ENCODE assay signal across 20 cellular contexts in genomic region chr1:167225920-167226319, GRCh38. TPM values are rescaled to one million over a fixed set of nuclear protein-coding genes. Genes with fewer than 3 reads are reported as not detected.
DNase-seq lines count a peak whose midpoint lies in the region; TF ChIP-seq lines count a peak whose summit lies in the region.
"Had no signal": no experiment of that assay in that cellular context is flagged by ENCODE, and none has a peak within 500 bp of the region (broad histone marks: within the 10 kb centered on the region; RNA-seq: fewer than 3 reads in every experiment).

No MANE protein-coding gene starts in this region.

- H2AFZ ChIP-seq in PC-9 = no peak overlapping the region

- H4K20me1 ChIP-seq in PC-9 (ENCODE audit: insufficient read depth) = no peaks in the 10 kb centered on the region

- no peaks in the 10 kb centered on the region for H3K9me3 Mint-ChIP-seq in CD8-positive, alpha-beta memory T cell

- H3K27ac Mint-ChIP-seq in CD8-positive, alpha-beta memory T cell = peak overlapping the region in 1 of 8 donors; percentile 34

- no peak overlapping the region for H3K9ac ChIP-seq in iPS-18a (ENCODE audit: low read length)
- H3K9ac ChIP-seq: BLaER1 had no signal

- peaks cover 91% of the 10 kb centered on the region for H3K79me2 ChIP-seq in PC-9 (ENCODE audit: low read depth)

- no peaks in the 10 kb centered on the region for H3K36me3 ChIP-seq in A673 (ENCODE audit: insufficient read depth, low read length, poor library complexity, severe bottlenecking)
- no peaks in the 10 kb centered on the region for H3K36me3 ChIP-seq in HEK293 (ENCODE audit: control insufficient read depth in 2 of 2, insufficient read depth in 1 of 2, low read length in 2 of 2)
- 0 out of 2 replicates have a peak, but pooled peaks cover 9% of the 10 kb centered on the region for H3K36me3 ChIP-seq in PC-9 (ENCODE audit: low read depth)
- H3K36me3 ChIP-seq in iPS-18a (ENCODE audit: control insufficient read depth, low read depth, low read length) = no peaks in the 10 kb centered on the region
- H3K36me3 ChIP-seq in CD8-positive, alpha-beta memory T cell (ENCODE audit: insufficient read depth, low read length) = no peaks in the 10 kb centered on the region
- H3K36me3 ChIP-seq: BLaER1 had no signal

- H3K27me3 Mint-ChIP-seq in CD8-positive, alpha-beta memory T cell = no peaks in the 10 kb centered on the region

- no peak for DNase-seq in A673 (ENCODE audit: low spot score)
- DNase-seq in PC-9 = no peak
- DNase-seq in NCI-H226 = no peak
- no peak for DNase-seq in RKO (ENCODE audit: low spot score)
- DNase-seq in NAMALWA (ENCODE audit: low spot score) = no peak
- no peak for DNase-seq in CD8-positive, alpha-beta memory T cell
- DNase-seq: DMS153, EL, HCEC 1CT, Karpas-422, MM.1S, NCI-H1105 treated with DMSO at 0.1 percent for 48 hours, NCI-H1694 treated with DMSO at 0.1 percent for 48 hours, NCI-H2107, NCI-H69, PC-3, SW 1271 had no signal

- TF ChIP-seq CTCF in A673 (conservative IDR thresholded peaks at IDR 0.05; ENCODE audit: low read depth, low read length) (0 out of 2 replicates have a peak, but pooled peaks have one; percentile 14), HEK293 (tag by site-specific recombination; IDR thresholded peaks at IDR 0.05) (no peak), PC-9 (conservative IDR thresholded peaks at IDR 0.05) (no peak)

- 0 out of 2 replicates have a peak overlapping the region, but pooled peaks have one; percentile 26 for H3K4me2 ChIP-seq in PC-9
- H3K4me2 ChIP-seq: BLaER1 had no signal

- H3K4me1 Mint-ChIP-seq in CD8-positive, alpha-beta memory T cell = peaks cover 36 to 74% (median 73%) of the 10 kb centered on the region in 3 donors

- no peaks in the 10 kb centered on the region for H3K9me3 ChIP-seq in A673 (ENCODE audit: low read depth, low read length, poor library complexity, severe bottlenecking)
- no peaks in the 10 kb centered on the region for H3K9me3 ChIP-seq in HEK293 (ENCODE audit: control insufficient read depth, insufficient read depth, low read depth, low read length)
- H3K9me3 ChIP-seq in PC-9 (ENCODE audit: insufficient read depth, low read depth) = no peaks in the 10 kb centered on the region; the same call in 1 of the 2 replicates
- H3K9me3 ChIP-seq in iPS-18a (ENCODE audit: control insufficient read depth, low read depth, low read length) = no peaks in the 10 kb centered on the region
- no peaks in the 10 kb centered on the region for H3K9me3 ChIP-seq in CD8-positive, alpha-beta memory T cell (ENCODE audit: low read length)
- H3K9me3 ChIP-seq: BLaER1 had no signal

- H3F3A ChIP-seq in PC-9 (ENCODE audit: insufficient read depth, low read depth) = peaks cover 21% of the 10 kb centered on the region

- H3K4me1 ChIP-seq in A673 (ENCODE audit: insufficient read depth, low read length, poor library complexity, severe bottlenecking) (peaks cover 24% of the 10 kb centered on the region), HEK293 (ENCODE audit: control insufficient read depth, insufficient read depth, low read length) (peaks cover 35% of the 10 kb centered on the region), PC-9 (replicated peaks; ENCODE audit: insufficient read depth) (peaks cover 70% of the 10 kb centered on the region), iPS-18a (ENCODE audit: control insufficient read depth, low read depth, low read length) (peaks cover 68% of the 10 kb centered on the region)
- peaks cover 31% of the 10 kb centered on the region for H3K4me1 ChIP-seq in CD8-positive, alpha-beta memory T cell (ENCODE audit: insufficient read depth, low read length)

- POLR2A ChIA-PET in A673 (lab: Charles Lee; ENCODE audit: low non-redundant PET) = no interaction called here
- POLR2A ChIA-PET in HEK293 (lab: Yijun Ruan, JAX) = no interaction called here
- POLR2A ChIA-PET in PC-9 (lab: Charles Lee; ENCODE audit: unreplicated experiment) = interaction anchor here (0.6 kb wide), 1 partner anchor 222 kb away, joined by 6 read pairs; no protein-coding TSS in a partner anchor
- POLR2A ChIA-PET in CD8-positive, alpha-beta memory T cell (lab: Charles Lee) = no interaction called here

- BruUV-seq in A673 (replicated peaks; lab: Mats Ljungman, UMichigan) = no TSS peak
- no TSS peak for BruUV-seq in PC-9 (replicated peaks; lab: Mats Ljungman, UMichigan)

- no peak overlapping the region for H3K27ac ChIP-seq in A673 (ENCODE audit: low read depth, low read length, poor library complexity, severe bottlenecking)
- no peak overlapping the region for H3K27ac ChIP-seq in HEK293 (ENCODE audit: extremely low read depth, low read depth, low read length)
- peak overlapping the region; percentile 9; the same call in 1 of the 2 replicates for H3K27ac ChIP-seq in PC-9
- H3K27ac ChIP-seq in iPS-18a (ENCODE audit: low read length) = no peak overlapping the region
- H3K27ac ChIP-seq in CD8-positive, alpha-beta memory T cell (ENCODE audit: low read depth, low read length) = no peak overlapping the region
- H3K27ac ChIP-seq: BLaER1 had no signal

- no peaks in the 10 kb centered on the region for H3K9me2 ChIP-seq in PC-9 (ENCODE audit: insufficient read depth)

- no peaks in the 10 kb centered on the region for H3K27me3 ChIP-seq in A673 (replicated peaks; ENCODE audit: insufficient read depth, low read depth, low read length, poor library complexity)
- no peaks in the 10 kb centered on the region for H3K27me3 ChIP-seq in PC-9 (ENCODE audit: insufficient read depth, low read depth)
- H3K27me3 ChIP-seq in iPS-18a (ENCODE audit: control insufficient read depth, insufficient read depth, low read length) = no peaks in the 10 kb centered on the region
- H3K27me3 ChIP-seq in CD8-positive, alpha-beta memory T cell (ENCODE audit: insufficient read depth, low read length, poor library complexity, severe bottlenecking) = no peaks in the 10 kb centered on the region
- H3K27me3 ChIP-seq: BLaER1 had no signal

- H3K4me3 ChIP-seq in A673 (ENCODE audit: low read depth, low read length, poor library complexity, severe bottlenecking) (no peak overlapping the region), HEK293 (ENCODE audit: low read depth, low read length) (no peak overlapping the region), PC-9 (no peak overlapping the region), iPS-18a (ENCODE audit: low read length) (peak overlapping the region; percentile 21)
- H3K4me3 ChIP-seq in CD8-positive, alpha-beta memory T cell (ENCODE audit: low read length) = no peak overlapping the region
- H3K4me3 ChIP-seq: BLaER1 had no signal

- intact Hi-C loops in A673 (cut with micrococcal nuclease; ENCODE audit: unreplicated experiment) (no loop called here), PC-9 (cut with micrococcal nuclease; ENCODE audit: unreplicated experiment) (loop anchor here (10.0 kb wide), 1 partner anchor 709 kb away; the partner anchor contains the start of genes DCAF6 and MPC2)

- CTCF ChIA-PET in A673 (lab: Charles Lee) (no interaction called here), HEK293 (lab: Yijun Ruan, JAX) (no interaction called here), PC-9 (lab: Charles Lee) (no interaction called here)
- CTCF ChIA-PET in CD8-positive, alpha-beta memory T cell (lab: Charles Lee) = interaction anchor here (1.0 to 1.1 kb wide), 2 partner anchors 39 to 302 kb away, joined by 3 read pairs; no protein-coding TSS in a partner anchor

- H3K4me3 Mint-ChIP-seq in CD8-positive, alpha-beta memory T cell = no peak overlapping the region

- H3K36me3 Mint-ChIP-seq in CD8-positive, alpha-beta memory T cell = peaks cover 0 to 3% (median 3%) of the 10 kb centered on the region in 3 donors

TF ChIP-seq in HEK293, 187 proteins besides CTCF, POLR2A, EP300 and RAD21 (continues in another document):
- TF ChIP-seq ZIC2 (tag by site-specific recombination; IDR thresholded peaks at IDR 0.05) (no peak), ZNF510 (tag by site-specific recombination; IDR thresholded peaks at IDR 0.05; ENCODE audit: insufficient replicate concordance) (no peak), ZNF302 (tag by site-specific recombination; IDR thresholded peaks at IDR 0.05; ENCODE audit: low read depth) (no peak), GLI4 (tag by site-specific recombination; IDR thresholded peaks at IDR 0.05) (no peak), ZNF311 (tag by site-specific recombination; IDR thresholded peaks at IDR 0.05; ENCODE audit: borderline replicate concordance) (no peak), ZNF654 (tag by site-specific recombination; IDR thresholded peaks at IDR 0.05; ENCODE audit: low read depth) (no peak), MEIS1 (CRISPR knock-in tag; IDR thresholded peaks at IDR 0.05; ENCODE audit: borderline replicate concordance) (no peak), PRDM1 (tag by site-specific recombination; IDR thresholded peaks at IDR 0.05) (peak; percentile 78), ZBTB7A (tag by site-specific recombination; IDR thresholded peaks at IDR 0.05; ENCODE audit: low read depth) (no peak), ZNF19 (tag by site-specific recombination; IDR thresholded peaks at IDR 0.05; ENCODE audit: low read depth) (no peak)
- TF ChIP-seq, protein P1, sequence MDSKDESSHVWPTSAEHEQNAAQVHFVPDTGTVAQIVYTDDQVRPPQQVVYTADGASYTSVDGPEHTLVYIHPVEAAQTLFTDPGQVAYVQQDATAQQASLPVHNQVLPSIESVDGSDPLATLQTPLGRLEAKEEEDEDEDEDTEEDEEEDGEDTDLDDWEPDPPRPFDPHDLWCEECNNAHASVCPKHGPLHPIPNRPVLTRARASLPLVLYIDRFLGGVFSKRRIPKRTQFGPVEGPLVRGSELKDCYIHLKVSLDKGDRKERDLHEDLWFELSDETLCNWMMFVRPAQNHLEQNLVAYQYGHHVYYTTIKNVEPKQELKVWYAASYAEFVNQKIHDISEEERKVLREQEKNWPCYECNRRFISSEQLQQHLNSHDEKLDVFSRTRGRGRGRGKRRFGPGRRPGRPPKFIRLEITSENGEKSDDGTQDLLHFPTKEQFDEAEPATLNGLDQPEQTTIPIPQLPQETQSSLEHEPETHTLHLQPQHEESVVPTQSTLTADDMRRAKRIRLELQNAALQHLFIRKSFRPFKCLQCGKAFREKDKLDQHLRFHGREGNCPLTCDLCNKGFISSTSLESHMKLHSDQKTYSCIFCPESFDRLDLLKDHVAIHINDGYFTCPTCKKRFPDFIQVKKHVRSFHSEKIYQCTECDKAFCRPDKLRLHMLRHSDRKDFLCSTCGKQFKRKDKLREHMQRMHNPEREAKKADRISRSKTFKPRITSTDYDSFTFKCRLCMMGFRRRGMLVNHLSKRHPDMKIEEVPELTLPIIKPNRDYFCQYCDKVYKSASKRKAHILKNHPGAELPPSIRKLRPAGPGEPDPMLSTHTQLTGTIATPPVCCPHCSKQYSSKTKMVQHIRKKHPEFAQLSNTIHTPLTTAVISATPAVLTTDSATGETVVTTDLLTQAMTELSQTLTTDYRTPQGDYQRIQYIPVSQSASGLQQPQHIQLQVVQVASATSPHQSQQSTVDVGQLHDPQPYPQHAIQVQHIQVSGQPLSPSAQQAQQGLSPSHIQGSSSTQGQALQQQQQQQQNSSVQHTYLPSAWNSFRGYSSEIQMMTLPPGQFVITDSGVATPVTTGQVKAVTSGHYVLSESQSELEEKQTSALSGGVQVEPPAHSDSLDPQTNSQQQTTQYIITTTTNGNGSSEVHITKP (tag by site-specific recombination; IDR thresholded peaks at IDR 0.05) = 0 out of 2 replicates have a peak, but pooled peaks have one; percentile 19

RNA-seq across cellular contexts. Expression of gene POU2F1, which starts 5.2 kb away (rescaled TPM):
- 25.0 and 28.3 TPM in 2 replicates for total RNA-seq in A673 (2021)
- 16.6 and 28.5 TPM in 2 replicates for total RNA-seq in PC-9 (2021)
- 10 to 100 TPM; 12.3 to 13.5 TPM for total RNA-seq in CD8-positive, alpha-beta memory T cell
- 11.8 TPM for polyA plus RNA-seq in CD8-positive, alpha-beta memory T cell
